12 cellular contexts compared by ENCODE assay signal in genomic region chr19:6118043-6118442, GRCh38. TPM values are rescaled to one million over a fixed set of nuclear protein-coding genes. Genes with fewer than 3 reads are reported as not detected.
"Had no signal": no experiment of that assay in that cellular context is flagged by ENCODE, and none has a peak within 500 bp of the region (broad histone marks: within the 10 kb centered on the region; RNA-seq: fewer than 3 reads in every experiment).

No MANE protein-coding gene starts in this region.

- H3K27ac ChIP-seq: GM23248 had no signal

- H3K9me3 ChIP-seq: HAP-1 had no signal

- DNase-seq: GM23248, GOT3, H7, H9, HCEC 1CT, HFFc6 had no signal

- H3K4me2 ChIP-seq: GM23338 had no signal

- ATAC-seq: GM23338, HCT116 had no signal

- H3K4me3 ChIP-seq: GM23248, GM23338, HAP-1 had no signal

- FAIRE-seq: H1, H54 had no signal

- H3K36me3 ChIP-seq: HAP-1 had no signal

- H3K9ac ChIP-seq: GM23248 had no signal

- H2AFZ ChIP-seq: GM23248, GM23338 had no signal

- H3K4me1 ChIP-seq: HAP-1 had no signal

RNA-seq across cellular contexts. Expression of gene ACSBG2, which starts 17.4 kb away (rescaled TPM):
- total RNA-seq: GM23248, GM23338, H1, H4, H7, H9, HFFc6 had no signal
- polyA plus RNA-seq: GM23248, GM23338, H1 had no signal
